15 cellular contexts compared by ENCODE assay signal in genomic region chr6:135922746-135923145, GRCh38.
A peak's percentile ranks its signal among the peaks of the same experiment; 100 is the strongest.
DNase-seq lines count a peak whose midpoint lies in the region; ATAC-seq lines count a peak whose summit lies in the region.
"Had no signal": no experiment of that assay in that cellular context is flagged by ENCODE, and none has a peak within 500 bp of the region (broad histone marks: within the 10 kb centered on the region; RNA-seq: fewer than 3 reads in every experiment).

No MANE protein-coding gene starts in this region.

- ATAC-seq in right cardiac atrium (peak; percentile 50 to 56), HG03432 (IDR thresholded peaks at IDR 0.05; ENCODE audit: unreplicated experiment) (no peak)
- ATAC-seq: natural killer cell treated with Interleukin-12 subunit alpha and Interleukin-12 subunit beta and Interleukin-15 and Interleukin-18, amount 100 ng/mL, for 72 hours had no signal

- DNase-seq in NCI-H1092 treated with DMSO at 0.1 percent for 48 hours (lab: John Stamatoyannopoulos, UW) (peak; percentile 2), NCI-H1092 (lab: John Stamatoyannopoulos, UW) (no peak), astrocyte of the hippocampus (ENCODE audit: low read depth, low spot score) (peak; percentile 73), right cardiac atrium (peak; percentile 50 to 86 (median 71)), ureter (ENCODE audit: low spot score) (peak; percentile 63), inferior parietal cortex (ENCODE audit: extremely low spot score) (no peak), midbrain (lab: John Stamatoyannopoulos, UW) (no peak)
- DNase-seq: activated CD4-positive, CD25-positive, alpha-beta regulatory T cell treated with anti-CD3 and anti-CD28 coated beads, Interleukin-2, amount 50 U/mL, for 72 hours; DND-41; NCI-H2227 treated with DMSO at 0.1 percent for 48 hours; SHP77; stimulated activated CD4-positive, alpha-beta T cell treated with anti-CD3 and anti-CD28 coated beads, Interleukin-4, amount 100 ng/mL, for 4 hours had no signal

- 16% methylated on average over 3 of the region's 3 CpGs for WGBS in right cardiac atrium

- peaks cover 2% of the 10 kb centered on the region for H3K4me1 ChIP-seq in right cardiac atrium (ENCODE audit: control insufficient read depth, insufficient read depth, low read length)

- no peaks in the 10 kb centered on the region for H3K27me3 ChIP-seq in right cardiac atrium (ENCODE audit: control insufficient read depth, insufficient read depth)

- H3K27ac ChIP-seq in right cardiac atrium (ENCODE audit: low read length) = no peak overlapping the region
- H3K27ac ChIP-seq: 22Rv1 had no signal

- H3K4me3 ChIP-seq in right cardiac atrium (ENCODE audit: low read length) = no peak overlapping the region

- intact Hi-C loops in right cardiac atrium (cut with DNase I) = no loop called here

- H3K9me3 ChIP-seq in right cardiac atrium (ENCODE audit: control insufficient read depth, low read length) = no peaks in the 10 kb centered on the region

Comparison
In these comparisons a context has a peak if more than half of its experiments do, and no peak if none do; other contexts are left out.
1. DNase-seq: peak in NCI-H1092 treated with DMSO at 0.1 percent for 48 hours (single experiment), astrocyte of the hippocampus (single experiment), right cardiac atrium (3 of 3) and ureter (single experiment); none in NCI-H1092 (single experiment), inferior parietal cortex (single experiment) and midbrain (single experiment).